Comparison of ENCODE assay signal across 8 cellular contexts in the genomic region with DNA sequence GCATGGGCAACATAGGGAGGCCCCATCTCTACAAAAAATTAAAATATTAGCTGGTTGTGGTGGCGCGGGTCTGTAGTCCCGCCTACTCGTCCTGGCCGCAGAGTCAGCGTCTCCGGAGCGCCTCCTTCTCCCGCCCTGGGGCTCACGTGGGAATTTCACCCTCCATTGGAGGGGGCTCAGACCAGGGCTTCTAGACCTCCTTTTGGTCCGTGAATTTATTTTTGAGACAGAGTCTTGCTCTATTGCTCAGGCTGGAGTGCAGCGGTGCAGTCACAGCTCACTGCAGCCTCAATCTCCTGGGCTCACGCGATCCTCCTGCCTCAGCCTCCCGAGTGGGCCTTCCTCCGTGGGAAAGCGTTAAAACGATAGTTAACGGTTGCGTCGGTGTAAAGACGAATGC. TPM values are rescaled to one million over a fixed set of nuclear protein-coding genes. Genes with fewer than 3 reads are reported as not detected.
DNase-seq lines count a peak whose midpoint lies in the region; ATAC-seq and TF ChIP-seq lines count a peak whose summit lies in the region.

No MANE protein-coding gene starts in this region.

- DNase-seq in NCI-H345 (lab: John Stamatoyannopoulos, UW), result peak; percentile 28
- no peak for DNase-seq in NCI-H345 treated with DMSO at 0.1 percent for 48 hours (lab: John Stamatoyannopoulos, UW; ENCODE audit: unreplicated experiment)
- peak; percentile 52 for DNase-seq in M059J (ENCODE audit: low read depth)
- DNase-seq in activated T-helper 2 cell treated with anti-CD3 and anti-CD28 coated beads, Interferon-gamma antibody, Interleukin-2, Interleukin-4, amounts not matched to agents 10 μg/mL and 5 μg/mL and 100 μg/mL, durations not matched to agents 14 hours and 24 hours and 36 hours (ENCODE audit: low spot score), result no peak
- peak; percentile 66 for DNase-seq in left ventricle myocardium superior
- DNase-seq in retinal pigment epithelial cell (ENCODE audit: low read depth), result no peak
- DNase-seq in mucosa of gallbladder (ENCODE audit: low spot score), result no peak

- peak overlapping the region; percentile 50 for H3K4me3 ChIP-seq in retinal pigment epithelial cell (ENCODE audit: low read length)

- no peaks in the 10 kb centered on the region for H3K9me3 Mint-ChIP-seq in activated T-helper 2 cell treated with anti-CD3 and anti-CD28 coated beads, Interferon-gamma antibody, Interleukin-2, Interleukin-4, amounts not matched to agents 10 μg/mL and 5 μg/mL and 100 μg/mL, durations not matched to agents 14 hours and 24 hours and 36 hours

- peak overlapping the region; percentile 79 for H3K27ac Mint-ChIP-seq in activated T-helper 2 cell treated with anti-CD3 and anti-CD28 coated beads, Interferon-gamma antibody, Interleukin-2, Interleukin-4, amounts not matched to agents 10 μg/mL and 5 μg/mL and 100 μg/mL, durations not matched to agents 14 hours and 24 hours and 36 hours

- peak; percentile 21 for ATAC-seq in left ventricle myocardium superior
- ATAC-seq in GM18873 (IDR thresholded peaks at IDR 0.05; ENCODE audit: low FRiP score, unreplicated experiment), result no peak

- H3K4me1 Mint-ChIP-seq in activated T-helper 2 cell treated with anti-CD3 and anti-CD28 coated beads, Interferon-gamma antibody, Interleukin-2, Interleukin-4, amounts not matched to agents 10 μg/mL and 5 μg/mL and 100 μg/mL, durations not matched to agents 14 hours and 24 hours and 36 hours (ENCODE audit: low read depth), result peaks cover 14% of the 10 kb centered on the region

- no peak for TF ChIP-seq CTCF in retinal pigment epithelial cell (conservative IDR thresholded peaks at IDR 0.05; ENCODE audit: low read depth, low read length)

- intact Hi-C loops in activated T-helper 2 cell treated with anti-CD3 and anti-CD28 coated beads, Interferon-gamma antibody, Interleukin-2, Interleukin-4, amounts not matched to agents 10 μg/mL and 5 μg/mL and 100 μg/mL, durations not matched to agents 14 hours and 24 hours and 36 hours (cut with micrococcal nuclease), result loop anchor here (10.0 kb wide), 1 partner anchor 128 kb away; a partner anchor contains a TSS
- intact Hi-C loops in left ventricle myocardium superior (cut with micrococcal nuclease), result no loop called here

- no peaks in the 10 kb centered on the region for H3K36me3 Mint-ChIP-seq in activated T-helper 2 cell treated with anti-CD3 and anti-CD28 coated beads, Interferon-gamma antibody, Interleukin-2, Interleukin-4, amounts not matched to agents 10 μg/mL and 5 μg/mL and 100 μg/mL, durations not matched to agents 14 hours and 24 hours and 36 hours (ENCODE audit: low read depth)

- H3K27me3 Mint-ChIP-seq in activated T-helper 2 cell treated with anti-CD3 and anti-CD28 coated beads, Interferon-gamma antibody, Interleukin-2, Interleukin-4, amounts not matched to agents 10 μg/mL and 5 μg/mL and 100 μg/mL, durations not matched to agents 14 hours and 24 hours and 36 hours (ENCODE audit: low read depth), result peaks cover 8% of the 10 kb centered on the region

- H3K4me3 Mint-ChIP-seq in activated T-helper 2 cell treated with anti-CD3 and anti-CD28 coated beads, Interferon-gamma antibody, Interleukin-2, Interleukin-4, amounts not matched to agents 10 μg/mL and 5 μg/mL and 100 μg/mL, durations not matched to agents 14 hours and 24 hours and 36 hours (ENCODE audit: low read depth), result peak overlapping the region; percentile 87

RNA-seq across cellular contexts. Expression of a gene that starts 0.4 kb away (rescaled TPM):
- total RNA-seq in M059J (2014; rRNA removed; shearing (Covaris generic)), result 92.0 and 101 TPM in 2 replicates
- 78.4 and 84.2 TPM in 2 replicates for total RNA-seq in activated T-helper 2 cell treated with anti-CD3 and anti-CD28 coated beads, Interferon-gamma antibody, Interleukin-2, Interleukin-4, amounts not matched to agents 10 μg/mL and 5 μg/mL and 100 μg/mL, durations not matched to agents 14 hours and 24 hours and 36 hours
- total RNA-seq in left ventricle myocardium superior, result 89.2 TPM
- 105 TPM for total RNA-seq in mucosa of gallbladder

RNA-seq across cellular contexts. Expression of a gene that starts 5.1 kb away (rescaled TPM):
- total RNA-seq in M059J (2014; rRNA removed; shearing (Covaris generic)), result 2.2 and 6.6 TPM in 2 replicates
- total RNA-seq in activated T-helper 2 cell treated with anti-CD3 and anti-CD28 coated beads, Interferon-gamma antibody, Interleukin-2, Interleukin-4, amounts not matched to agents 10 μg/mL and 5 μg/mL and 100 μg/mL, durations not matched to agents 14 hours and 24 hours and 36 hours, result 18.9 and 20.9 TPM in 2 replicates
- total RNA-seq in left ventricle myocardium superior (9.8 TPM), mucosa of gallbladder (36.8 TPM)

RNA-seq across cellular contexts. Expression of a gene that starts 14.8 kb away (rescaled TPM):
- 54.9 and 71.2 TPM in 2 replicates for total RNA-seq in M059J (2014; rRNA removed; shearing (Covaris generic))
- 34.3 and 36.7 TPM in 2 replicates for total RNA-seq in activated T-helper 2 cell treated with anti-CD3 and anti-CD28 coated beads, Interferon-gamma antibody, Interleukin-2, Interleukin-4, amounts not matched to agents 10 μg/mL and 5 μg/mL and 100 μg/mL, durations not matched to agents 14 hours and 24 hours and 36 hours
- total RNA-seq in left ventricle myocardium superior (34.2 TPM), mucosa of gallbladder (85.7 TPM)

RNA-seq across cellular contexts. Expression of a gene that starts 26.3 kb away (rescaled TPM):
- 162 and 177 TPM in 2 replicates for total RNA-seq in M059J (2014; rRNA removed; shearing (Covaris generic))
- total RNA-seq in activated T-helper 2 cell treated with anti-CD3 and anti-CD28 coated beads, Interferon-gamma antibody, Interleukin-2, Interleukin-4, amounts not matched to agents 10 μg/mL and 5 μg/mL and 100 μg/mL, durations not matched to agents 14 hours and 24 hours and 36 hours, result 92.5 and 92.9 TPM in 2 replicates
- total RNA-seq in left ventricle myocardium superior (77.2 TPM), mucosa of gallbladder (52.9 TPM)

RNA-seq across cellular contexts. Expression of a gene that starts 28.8 kb away (rescaled TPM):
- total RNA-seq in M059J (2014; rRNA removed; shearing (Covaris generic)), result 14.0 and 21.1 TPM in 2 replicates
- 45.7 and 47.2 TPM in 2 replicates for total RNA-seq in activated T-helper 2 cell treated with anti-CD3 and anti-CD28 coated beads, Interferon-gamma antibody, Interleukin-2, Interleukin-4, amounts not matched to agents 10 μg/mL and 5 μg/mL and 100 μg/mL, durations not matched to agents 14 hours and 24 hours and 36 hours
- total RNA-seq in left ventricle myocardium superior (28.3 TPM), mucosa of gallbladder (58.5 TPM)

Comparison
In these comparisons a context has a peak if more than half of its experiments do, and no peak if none do; other contexts are left out.
1. DNase-seq: peak in NCI-H345 (single experiment), M059J (single experiment) and left ventricle myocardium superior (single experiment); none in NCI-H345 treated with DMSO at 0.1 percent for 48 hours (single experiment), activated T-helper 2 cell treated with anti-CD3 and anti-CD28 coated beads, Interferon-gamma antibody, Interleukin-2, Interleukin-4, amounts not matched to agents 10 μg/mL and 5 μg/mL and 100 μg/mL, durations not matched to agents 14 hours and 24 hours and 36 hours (single experiment), retinal pigment epithelial cell (single experiment) and mucosa of gallbladder (single experiment).